ENCODE assay signal across 20 cellular contexts in the genomic region with DNA sequence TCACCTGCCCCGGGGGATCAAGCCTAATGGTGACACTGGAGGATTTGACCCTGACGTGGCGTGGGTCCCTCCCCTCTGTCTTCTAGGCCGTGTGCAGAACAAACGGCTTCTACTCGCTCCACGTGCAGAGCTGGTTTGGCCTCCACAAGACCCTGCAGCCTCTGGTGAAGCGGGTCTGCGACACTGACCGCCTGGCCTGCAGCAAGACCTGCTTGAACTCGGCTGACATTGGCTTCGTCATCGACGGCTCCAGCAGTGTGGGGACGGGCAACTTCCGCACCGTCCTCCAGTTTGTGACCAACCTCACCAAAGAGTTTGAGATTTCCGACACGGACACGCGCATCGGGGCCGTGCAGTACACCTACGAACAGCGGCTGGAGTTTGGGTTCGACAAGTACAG.
DNase-seq lines count a peak whose midpoint lies in the region; ATAC-seq, FAIRE-seq and TF ChIP-seq lines count a peak whose summit lies in the region.
"Had no signal": no experiment of that assay in that cellular context is flagged by ENCODE, and none has a peak within 500 bp of the region (broad histone marks: within the 10 kb centered on the region; RNA-seq: fewer than 3 reads in every experiment).

No MANE protein-coding gene starts in this region.

- H3K9me3 ChIP-seq in H1 (ENCODE audit: insufficient read depth in 2 of 2, low read depth in 1 of 2, low read length in 1 of 2) (peaks cover 0 to 9% of the 10 kb centered on the region in 2 experiments; a peak in 1 of 4 replicates), mucosa of rectum (ENCODE audit: control insufficient read depth in 2 of 2, low read length in 2 of 2) (no peaks in the 10 kb centered on the region), trophoblast cell (ENCODE audit: insufficient read depth, low read depth, low read length) (peaks cover 9% of the 10 kb centered on the region)

- ATAC-seq in GM23338 (no peak), GM19463 (IDR thresholded peaks at IDR 0.05; ENCODE audit: unreplicated experiment) (no peak)

- no peaks in the 10 kb centered on the region for H3K79me1 ChIP-seq in H1 (ENCODE audit: low read depth, low read length)
- no peaks in the 10 kb centered on the region for H3K79me1 ChIP-seq in trophoblast cell (ENCODE audit: low read length)

- H3K4me1 ChIP-seq in GM23338 (ENCODE audit: insufficient read depth) (no peaks in the 10 kb centered on the region), H1 (replicated peaks in 1 of 4; ENCODE audit: control insufficient read depth in 3 of 4, insufficient read depth in 4 of 4, low read length in 3 of 4) (no peaks in the 10 kb centered on the region), mucosa of rectum (ENCODE audit: control insufficient read depth in 2 of 2, insufficient read depth in 2 of 2, low read length in 2 of 2) (peaks cover 6 to 21% of the 10 kb centered on the region in 2 donors), trophoblast cell (ENCODE audit: control insufficient read depth in 1 of 2, insufficient read depth in 2 of 2, low read length in 2 of 2) (no peaks in the 10 kb centered on the region)

- H3K4me1 Mint-ChIP-seq in GM23338: peaks cover 3% of the 10 kb centered on the region; the same call in 1 of the 3 replicates
- H3K4me1 Mint-ChIP-seq: CD14-positive monocyte had no signal

- POLR2A ChIA-PET in H1 (lab: Charles Lee; ENCODE audit: partially characterized antibody): no interaction called here

- H3K4me2 ChIP-seq in GM23338 (no peak overlapping the region), H1 (ENCODE audit: insufficient read depth in 1 of 2, low read depth in 2 of 2, low read length in 2 of 2) (no peak overlapping the region), trophoblast cell (ENCODE audit: low read length) (no peak overlapping the region)
- H3K4me2 ChIP-seq: BLaER1 had no signal

- H3K18ac ChIP-seq in H1 (ENCODE audit: extremely low read depth, low read length) (no peak overlapping the region), trophoblast cell (ENCODE audit: low read length) (no peak overlapping the region)

- H3K27ac Mint-ChIP-seq in GM23338: no peak overlapping the region
- H3K27ac Mint-ChIP-seq: CD14-positive monocyte; CD4-positive, alpha-beta memory T cell; IgD-negative memory B cell had no signal

- no peaks in the 10 kb centered on the region for H3K36me3 ChIP-seq in GM23338 (ENCODE audit: insufficient read depth)
- H3K36me3 ChIP-seq in H1 (ENCODE audit: control insufficient read depth in 2 of 4, insufficient read depth in 4 of 4, low read length in 3 of 4): no peaks in the 10 kb centered on the region
- no peaks in the 10 kb centered on the region for H3K36me3 ChIP-seq in mucosa of rectum (ENCODE audit: control insufficient read depth in 2 of 2, insufficient read depth in 2 of 2, low read length in 2 of 2)
- no peaks in the 10 kb centered on the region for H3K36me3 ChIP-seq in trophoblast cell (ENCODE audit: control insufficient read depth in 1 of 2, insufficient read depth in 2 of 2, low read length in 2 of 2)
- H3K36me3 ChIP-seq: BLaER1 had no signal

- no peak overlapping the region for H3K4ac ChIP-seq in H1 (replicated peaks; ENCODE audit: insufficient read length, low read depth, low read length)
- H3K4ac ChIP-seq in trophoblast cell (ENCODE audit: low read depth, low read length): no peak overlapping the region

- H3K56ac ChIP-seq in H1 (replicated peaks; ENCODE audit: insufficient read length, low read depth, low read length): no peak overlapping the region

- WGBS in H1 (ENCODE audit: extremely low coverage in 1 of 2, insufficient coverage in 1 of 2, insufficient read length in 1 of 2, insufficient replicate concordance in 2 of 2, low coverage in 1 of 2, low lambda C conversion rate in 2 of 2, missing lambda C conversion rate in 1 of 2), 2 experiments: 95% methylated on average over 26 of the region's 26 CpGs; no CpG with 5 or more reads in 1 of the 2 experiments
- no CpG with 5 or more reads among the region's 26 CpGs for WGBS in trophoblast cell (ENCODE audit: extremely low coverage, insufficient coverage, insufficient read length)

- FAIRE-seq in H1 (lab: Jason Lieb, UNC): no peak
- FAIRE-seq: GM12892, GM18507, H54 had no signal

- H4K12ac ChIP-seq in trophoblast cell (ENCODE audit: low read depth, low read length): no peak overlapping the region

- H3K27me3 ChIP-seq in GM23338 (ENCODE audit: insufficient read depth) (no peaks in the 10 kb centered on the region), H1 (replicated peaks in 1 of 4; ENCODE audit: control insufficient read depth in 3 of 4, extremely low read depth in 1 of 4, insufficient read depth in 3 of 4, low read length in 3 of 4) (no peaks in the 10 kb centered on the region; a peak in 1 of 7 replicates), mucosa of rectum (ENCODE audit: control insufficient read depth in 2 of 2, insufficient read depth in 2 of 2, low read length in 2 of 2) (no peaks in the 10 kb centered on the region), trophoblast cell (ENCODE audit: insufficient read depth, low read length) (no peaks in the 10 kb centered on the region)
- H3K27me3 ChIP-seq: BLaER1 had no signal

- H2AFZ ChIP-seq in GM23338 (no peak overlapping the region), H1 (ENCODE audit: low read length) (no peak overlapping the region), trophoblast cell (ENCODE audit: insufficient read depth, low read length, poor library complexity) (no peak overlapping the region)

- H2BK5ac ChIP-seq in H1 (ENCODE audit: low read depth, low read length) (no peak overlapping the region; the same call in 1 of the 2 replicates), trophoblast cell (ENCODE audit: low read depth, low read length, poor library complexity) (no peak overlapping the region)

- H3K27ac ChIP-seq in GM23338 (ENCODE audit: low read depth) (no peak overlapping the region), H1 (ENCODE audit: low read depth, low read length) (no peak overlapping the region), mucosa of rectum (ENCODE audit: low read depth in 2 of 2, low read length in 2 of 2) (peak overlapping the region; percentile 71 to 91), trophoblast cell (ENCODE audit: low read depth, low read length) (no peak overlapping the region)
- H3K27ac ChIP-seq: BLaER1, HL-60 had no signal

- no peaks in the 10 kb centered on the region; the same call in 2 of the 3 replicates for H3K36me3 Mint-ChIP-seq in GM23338 (ENCODE audit: low read depth)
- H3K36me3 Mint-ChIP-seq: CD14-positive monocyte; CD4-positive, alpha-beta memory T cell; IgD-negative memory B cell had no signal

- H3K23me2 ChIP-seq in H1 (ENCODE audit: low read depth, low read length): no peaks in the 10 kb centered on the region

- H4K91ac ChIP-seq in H1 (replicated peaks; ENCODE audit: insufficient read length, low read length) (peak overlapping the region; percentile 42), trophoblast cell (ENCODE audit: low read depth, low read length) (no peak overlapping the region)

- H3K27me3 Mint-ChIP-seq in GM23338 (ENCODE audit: insufficient read depth, low read depth, poor library complexity): peaks cover 12% of the 10 kb centered on the region

- no peak overlapping the region; the same call in 1 of the 2 replicates for H4K8ac ChIP-seq in H1 (ENCODE audit: extremely low read depth, insufficient read depth, low read length)
- H4K8ac ChIP-seq in trophoblast cell (ENCODE audit: low read depth, low read length): no peak overlapping the region

- TF ChIP-seq RAD21 in H1 (IDR thresholded peaks at IDR 0.05 in 1 of 2, conservative IDR thresholded peaks at IDR 0.05 in 1 of 2; ENCODE audit: low read depth in 2 of 2, low read length in 2 of 2): no peak

- CTCF ChIA-PET in H1 (lab: Charles Lee; ENCODE audit: partially characterized antibody): interaction anchor here (0.6 to 2.6 kb wide), 4 partner anchors 12 to 253 kb away, joined by 3 to 19 read pairs (median 6); no protein-coding TSS in a partner anchor

- H2BK120ac ChIP-seq in H1 (replicated peaks; ENCODE audit: low read depth, low read length) (no peak overlapping the region), trophoblast cell (ENCODE audit: insufficient read depth, low read length, poor library complexity) (no peak overlapping the region)

- no peak overlapping the region for H3K9ac ChIP-seq in H1 (replicated peaks in 1 of 4; ENCODE audit: extremely low read depth in 1 of 4, low read depth in 3 of 4, low read length in 3 of 4)
- H3K9ac ChIP-seq in mucosa of rectum (ENCODE audit: low read depth in 1 of 2, low read length in 2 of 2): no peak overlapping the region
- no peak overlapping the region for H3K9ac ChIP-seq in trophoblast cell (ENCODE audit: low read length)
- H3K9ac ChIP-seq: BLaER1 had no signal

- no peak for TF ChIP-seq EP300 in H1 (IDR thresholded peaks at IDR 0.05; ENCODE audit: borderline replicate concordance in 1 of 2, low read depth in 2 of 2, low read length in 2 of 2)

- H3K79me2 ChIP-seq in GM23338 (replicated peaks; ENCODE audit: insufficient read depth) (no peaks in the 10 kb centered on the region), H1 (ENCODE audit: control insufficient read depth in 1 of 2, insufficient read depth in 2 of 2, low read length in 2 of 2) (no peaks in the 10 kb centered on the region), trophoblast cell (ENCODE audit: control insufficient read depth, insufficient read depth, low read length, poor library complexity) (no peaks in the 10 kb centered on the region)

- no peak overlapping the region for H2BK15ac ChIP-seq in H1 (ENCODE audit: low read length)

- H4K20me1 ChIP-seq in GM23338 (replicated peaks; ENCODE audit: insufficient read depth): no peaks in the 10 kb centered on the region
- no peaks in the 10 kb centered on the region for H4K20me1 ChIP-seq in H1 (replicated peaks in 1 of 2; ENCODE audit: control insufficient read depth in 1 of 2, insufficient read depth in 2 of 2, low read length in 2 of 2)
- H4K20me1 ChIP-seq: BLaER1 had no signal

- H3K9me2 ChIP-seq in GM23338 (ENCODE audit: insufficient read depth): peaks cover 1% of the 10 kb centered on the region; the same call in 1 of the 2 replicates

- no peak overlapping the region for H2BK20ac ChIP-seq in H1 (ENCODE audit: low read length)

- TF ChIP-seq POLR2A in H1 (IDR thresholded peaks at IDR 0.05; ENCODE audit: control extremely low read depth in 1 of 2, low read depth in 2 of 2, low read length in 2 of 2): no peak

- no peak overlapping the region for H3K4me3 ChIP-seq in GM23338
- H3K4me3 ChIP-seq in H1 (ENCODE audit: extremely low read depth in 1 of 4, insufficient read depth in 2 of 4, low read depth in 3 of 4, low read length in 4 of 4): no peak overlapping the region
- H3K4me3 ChIP-seq in mucosa of rectum (ENCODE audit: low read length in 2 of 2): no peak overlapping the region
- peak overlapping the region; percentile 18 for H3K4me3 ChIP-seq in trophoblast cell (ENCODE audit: low read depth, low read length)
- H3K4me3 ChIP-seq: BLaER1 had no signal

- no peaks in the 10 kb centered on the region for H3F3A ChIP-seq in GM23338 (replicated peaks; ENCODE audit: low read depth)

- H3K9me3 Mint-ChIP-seq in GM23338: peaks cover 4% of the 10 kb centered on the region; the same call in 2 of the 3 replicates
- H3K9me3 Mint-ChIP-seq: IgD-negative memory B cell had no signal

- no peak for TF ChIP-seq CTCF in GM23338 (conservative IDR thresholded peaks at IDR 0.05; ENCODE audit: low read depth in 2 of 2)
- TF ChIP-seq CTCF in H1 (IDR thresholded peaks at IDR 0.05; ENCODE audit: control extremely low read depth in 1 of 3, insufficient read depth in 1 of 3, low read depth in 1 of 3, low read length in 3 of 3): no peak

- H2BK12ac ChIP-seq in H1 (ENCODE audit: low read depth, low read length) (no peak overlapping the region), trophoblast cell (ENCODE audit: low read length) (no peak overlapping the region)

- no peak overlapping the region for H3K23ac ChIP-seq in H1 (ENCODE audit: insufficient read length)
- H3K23ac ChIP-seq in trophoblast cell (ENCODE audit: low read length): no peak overlapping the region

- H2AK5ac ChIP-seq in H1 (ENCODE audit: low read depth, low read length) (no peak overlapping the region), trophoblast cell (ENCODE audit: low read length) (no peak overlapping the region)

- no peak overlapping the region for H3K4me3 Mint-ChIP-seq in GM23338
- H3K4me3 Mint-ChIP-seq: CD14-positive monocyte; CD4-positive, alpha-beta memory T cell; IgD-negative memory B cell had no signal

- no peak overlapping the region for H4K5ac ChIP-seq in H1 (ENCODE audit: insufficient read length, low read depth, low read length)

- DNase-seq in GM23338 (ENCODE audit: low spot score): peak; percentile 18
- no peak for DNase-seq in H1 (ENCODE audit: low read depth in 1 of 2, low spot score in 2 of 2)
- no peak for DNase-seq in trophoblast cell
- no peak for DNase-seq in RPMI8226
- no peak for DNase-seq in middle frontal gyrus (ENCODE audit: extremely low spot score, low spot score)
- DNase-seq: 8988T; CD4-positive, alpha-beta memory T cell; DMS153; DMS79; GDM1; HCEC 1CT had no signal

- no peak overlapping the region for H3K14ac ChIP-seq in H1 (ENCODE audit: insufficient read length)
- no peak overlapping the region for H3K14ac ChIP-seq in trophoblast cell (ENCODE audit: low read length)

Comparison
In these comparisons a context has a peak if more than half of its experiments do, and no peak if none do; other contexts are left out.
1. H3K27ac ChIP-seq: peak in mucosa of rectum (2 of 2); none in GM23338 (single experiment), H1 (single experiment) and trophoblast cell (single experiment).